In the genomic region with DNA sequence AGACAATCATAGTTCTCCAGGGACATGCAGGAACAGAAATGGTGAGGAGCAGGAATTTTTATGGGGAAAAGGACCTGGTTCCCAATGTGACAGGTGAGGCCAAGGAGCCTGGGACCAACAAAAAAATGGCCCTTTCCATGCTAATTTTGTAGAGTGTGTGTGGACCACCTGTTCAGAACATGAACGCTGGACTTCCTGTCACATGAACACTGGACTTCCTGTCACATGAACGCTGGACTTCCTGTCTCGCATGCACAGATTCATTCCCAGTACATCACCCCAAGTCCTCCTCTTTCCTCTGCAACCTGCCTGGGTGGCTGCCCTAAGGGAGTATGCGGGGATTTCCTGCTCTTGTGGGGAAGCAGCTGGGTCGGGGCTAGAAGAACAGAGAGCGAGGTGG, we compare ENCODE assay signal across 33 cellular contexts. TPM values are rescaled to one million over a fixed set of nuclear protein-coding genes. Genes with fewer than 3 reads are reported as not detected.
A peak's percentile ranks its signal among the peaks of the same experiment; 100 is the strongest.
DNase-seq lines count a peak whose midpoint lies in the region; ATAC-seq, FAIRE-seq and TF ChIP-seq lines count a peak whose summit lies in the region.
"Had no signal": no experiment of that assay in that cellular context is flagged by ENCODE, and none has a peak within 500 bp of the region (broad histone marks: within the 10 kb centered on the region; RNA-seq: fewer than 3 reads in every experiment).

No MANE protein-coding gene starts in this region.

- no peak overlapping the region for H3K27ac Mint-ChIP-seq in progenitor cell of endocrine pancreas
- H3K27ac Mint-ChIP-seq: activated CD8-positive, alpha-beta T cell treated with anti-CD3 and anti-CD28 coated beads, Interleukin-2, amount 10 ng/mL, durations not matched to agents 7 days and 5 days; brain; effector memory CD8-positive, alpha-beta T cell had no signal

- WGBS in GM12878 (ENCODE audit: insufficient coverage, insufficient replicate concordance, low lambda C conversion rate, missing lambda C conversion rate) = 33% methylated on average over 6 of the region's 6 CpGs

- 0 out of 2 replicates have a peak, but pooled peaks cover 6% of the 10 kb centered on the region for H3K4me1 ChIP-seq in GM12878 (ENCODE audit: control insufficient read depth, insufficient read depth, low read length)
- H3K4me1 ChIP-seq: adrenal gland, esophagus squamous epithelium had no signal

- H3K9me3 ChIP-seq in GM12878 (replicated peaks; ENCODE audit: control insufficient read depth, insufficient read depth, low read length) = peaks cover 6% of the 10 kb centered on the region; the same call in 2 of the 3 replicates
- H3K9me3 ChIP-seq: adrenal gland, esophagus squamous epithelium had no signal

- RAD21 ChIA-PET in GM12878 (lab: Charles Lee; ENCODE audit: unreplicated experiment) = no interaction called here

- in situ Hi-C loops in GM12878 (cut with MboI) = no loop called here

- ATAC-seq in GM12878 = no peak
- no peak for ATAC-seq in GM21515 (IDR thresholded peaks at IDR 0.05; ENCODE audit: unreplicated experiment)
- ATAC-seq: activated CD4-positive, CD25-positive, alpha-beta regulatory T cell treated with anti-CD3 and anti-CD28 coated beads, Interleukin-2, amount 50 U/mL, for 24 hours; activated CD8-positive, alpha-beta T cell treated with anti-CD3 and anti-CD28 coated beads, Interleukin-2, amount 10 ng/mL, durations not matched to agents 7 days and 5 days; activated T-cell treated with anti-CD3 and anti-CD28 coated beads, Interleukin-2, amount 50 U/mL, for 4 hours; effector memory CD8-positive, alpha-beta T cell had no signal

- H3K27me3 Mint-ChIP-seq in progenitor cell of endocrine pancreas = peaks cover 53% of the 10 kb centered on the region

- H3K27me3 ChIP-seq in GM12878 (replicated peaks in 1 of 2; ENCODE audit: control insufficient read depth in 2 of 2, insufficient read depth in 2 of 2, low read length in 1 of 2) = peaks cover 0 to 1% of the 10 kb centered on the region in 2 experiments; a peak in 2 of 4 replicates
- H3K27me3 ChIP-seq: adrenal gland had no signal

- BruUV-seq in GM12878 (replicated peaks; lab: Mats Ljungman, UMichigan) = no TSS peak

- H4K20me1 ChIP-seq in GM12878 (ENCODE audit: control insufficient read depth, insufficient read depth) = no peaks in the 10 kb centered on the region

- H3K9ac ChIP-seq in GM12878 (ENCODE audit: control insufficient read depth, insufficient read depth, low read length) = no peak overlapping the region

- no peak overlapping the region for H3K4me3 ChIP-seq in GM12878
- H3K4me3 ChIP-seq: adrenal gland, esophagus squamous epithelium, smooth muscle cell had no signal

- H2AFZ ChIP-seq in GM12878 (ENCODE audit: control insufficient read depth, low read depth, low read length) = no peak overlapping the region

- H3K4me3 Mint-ChIP-seq in progenitor cell of endocrine pancreas (ENCODE audit: low read depth) = no peak overlapping the region
- H3K4me3 Mint-ChIP-seq: activated CD8-positive, alpha-beta T cell treated with anti-CD3 and anti-CD28 coated beads, Interleukin-2, amount 10 ng/mL, durations not matched to agents 7 days and 5 days; activated T-cell treated with anti-CD3 and anti-CD28 coated beads, Interleukin-2, amount 50 U/mL, for 4 hours; brain; effector memory CD8-positive, alpha-beta T cell had no signal

- H3K36me3 Mint-ChIP-seq in progenitor cell of endocrine pancreas (ENCODE audit: insufficient read depth) = no peaks in the 10 kb centered on the region
- H3K36me3 Mint-ChIP-seq: brain, naive B cell had no signal

- H3K9me3 Mint-ChIP-seq in progenitor cell of endocrine pancreas (ENCODE audit: low read depth) = no peaks in the 10 kb centered on the region
- H3K9me3 Mint-ChIP-seq: activated T-cell treated with anti-CD3 and anti-CD28 coated beads, Interleukin-2, amount 50 U/mL, for 4 hours; brain; effector memory CD8-positive, alpha-beta T cell had no signal

- TF ChIP-seq POLR2A in GM12878 (IDR thresholded peaks at IDR 0.05; ENCODE audit: low read depth, low read length) = no peak

- FAIRE-seq in GM12878 (lab: Jason Lieb, UNC) = peak; percentile 7
- FAIRE-seq: frontal cortex, GM18507 had no signal

- H3K79me2 ChIP-seq in GM12878 (ENCODE audit: control insufficient read depth, insufficient read depth, low read length) = no peaks in the 10 kb centered on the region

- no peaks in the 10 kb centered on the region for H3K36me3 ChIP-seq in GM12878 (ENCODE audit: control insufficient read depth in 2 of 2, insufficient read depth in 2 of 2, low read length in 1 of 2)
- H3K36me3 ChIP-seq: adrenal gland, esophagus squamous epithelium had no signal

- DNase-seq in DMS53 treated with DMSO at 0.1 percent for 48 hours (lab: John Stamatoyannopoulos, UW; ENCODE audit: unreplicated experiment) = peak; percentile 67
- DNase-seq in GM12878 (ENCODE audit: low read depth, low spot score) = no peak
- DNase-seq in progenitor cell of endocrine pancreas (ENCODE audit: low spot score, unreplicated experiment) = peak; percentile 6
- no peak for DNase-seq in middle frontal gyrus (ENCODE audit: extremely low spot score, low spot score)
- no peak for DNase-seq in NCI-H345 (lab: John Stamatoyannopoulos, UW)
- DNase-seq: activated CD8-positive, alpha-beta T cell treated with anti-CD3 and anti-CD28 coated beads, Interleukin-2, amount 10 ng/mL, durations not matched to agents 7 days and 5 days; activated naive CD4-positive, alpha-beta T cell treated with Interleukin-2 at 50 U/mL for 16 hours; activated T-cell treated with anti-CD3 and anti-CD28 coated beads, Interleukin-2, amount 50 U/mL, for 4 hours; effector memory CD8-positive, alpha-beta T cell; esophagus squamous epithelium; GOT3; naive B cell; NCI-H1417 treated with DMSO at 0.1 percent for 48 hours; NCI-H510A; SHP77; stimulated activated CD4-positive, alpha-beta T cell treated with anti-CD3 and anti-CD28 coated beads, Interleukin-2, amount 100 ng/mL, for 24 hours; SW 1271; T1000 had no signal

- TF ChIP-seq RAD21 in Ishikawa (IDR thresholded peaks at IDR 0.05; ENCODE audit: low read depth) = no peak
- TF ChIP-seq RAD21 in GM12878 (IDR thresholded peaks at IDR 0.05; ENCODE audit: insufficient read depth, low read depth, low read length) = no peak

- CTCF ChIA-PET in GM12878 (lab: Yijun Ruan, JAX) = no interaction called here

- intact Hi-C loops in GM12878 (cut with micrococcal nuclease; ENCODE audit: unreplicated experiment) = no loop called here

- POLR2A ChIA-PET in GM12878 (lab: Charles Lee) = no interaction called here

- TF ChIP-seq CTCF in GM12878 (IDR thresholded peaks at IDR 0.05 in 2 of 3, conservative IDR thresholded peaks at IDR 0.05 in 1 of 3; ENCODE audit: control insufficient read depth in 2 of 3, extremely low read depth in 1 of 3, insufficient read depth in 1 of 3, low read depth in 3 of 3, low read length in 3 of 3) (no peak), progenitor cell of endocrine pancreas (IDR thresholded peaks at IDR 0.05; ENCODE audit: unreplicated experiment) (no peak)

- TF ChIP-seq EP300 in Ishikawa (IDR thresholded peaks at IDR 0.05; ENCODE audit: borderline replicate concordance) (no peak), GM12878 (IDR thresholded peaks at IDR 0.05; ENCODE audit: borderline replicate concordance in 1 of 2, control insufficient read depth in 1 of 2, low read depth in 2 of 2, low read length in 2 of 2) (no peak)

- H3K4me1 Mint-ChIP-seq in progenitor cell of endocrine pancreas (ENCODE audit: low read depth) = no peaks in the 10 kb centered on the region

- SMC1A ChIA-PET in GM12878 (lab: Charles Lee; ENCODE audit: uncharacterized antibody, unreplicated experiment) = no interaction called here

- no peak overlapping the region for H3K4me2 ChIP-seq in GM12878 (ENCODE audit: control insufficient read depth, insufficient read depth)
- H3K4me2 ChIP-seq: smooth muscle cell had no signal

- no peak overlapping the region for H3K27ac ChIP-seq in GM12878 (ENCODE audit: control insufficient read depth, insufficient read depth)
- H3K27ac ChIP-seq: adrenal gland, esophagus squamous epithelium had no signal

TF ChIP-seq in Ishikawa, 13 proteins besides CTCF, POLR2A, EP300 and RAD21 (continues in another document):
- TF ChIP-seq YY1 (IDR thresholded peaks at IDR 0.05; ENCODE audit: low read depth) = no peak

RNA-seq across cellular contexts. Expression of gene FGF6, which starts 10.1 kb away (rescaled TPM):
- not detected in 2 replicates for total RNA-seq in GM12878 (2013; cell fraction: nucleolus; rRNA removed)
- not detected in 2 replicates for total RNA-seq in GM12878 (2014; rRNA removed)
- total RNA-seq in GM12878 (2014; rRNA removed; fragmentation: Illumina TruSeq; extraction: Trizol) = not detected in 2 replicates
- total RNA-seq in GM12878 (2021) = not detected in 2 replicates
- polyA plus RNA-seq in GM12878 (2011; ENCODE audit: low read depth) = not detected
- polyA plus RNA-seq in GM12878 (2011; rRNA removed) = not detected in 2 replicates
- polyA plus RNA-seq in GM12878 (2011; cell fraction: cytosol; rRNA removed) = not detected in 2 replicates
- not detected in 2 replicates for polyA plus RNA-seq in GM12878 (2011; cell fraction: nucleus; rRNA removed)
- not detected in 2 replicates for polyA plus RNA-seq in GM12878 (2012)
- not detected in 2 replicates for polyA plus RNA-seq in GM12878 (2014; fragmentation: Illumina TruSeq; extraction: Trizol)
- not detected for polyA plus RNA-seq in GM12878 (2014; fragmentation: Nextera tagmentation; extraction: Ambion mirVana)
- polyA plus RNA-seq in GM12878 (2014; rRNA removed) = not detected in 2 replicates
- polyA plus RNA-seq in GM12878 (2016; fragmentation: Nextera tagmentation; extraction: Ambion mirVana) = not detected
- polyA minus RNA-seq in GM12878 (2011; rRNA and poly(A)+ RNA removed) = not detected in 2 replicates
- not detected in 2 replicates for polyA minus RNA-seq in GM12878 (2011; cell fraction: cytosol; rRNA and poly(A)+ RNA removed)
- polyA minus RNA-seq in GM12878 (2011; cell fraction: nucleus; rRNA and poly(A)+ RNA removed) = not detected in 2 replicates
- not detected in 2 replicates for total RNA-seq in progenitor cell of endocrine pancreas
- total RNA-seq: activated CD8-positive, alpha-beta T cell treated with anti-CD3 and anti-CD28 coated beads, Interleukin-2, amount 10 ng/mL, durations not matched to agents 7 days and 5 days; activated T-cell treated with anti-CD3 and anti-CD28 coated beads, Interleukin-2, amount 50 U/mL, for 4 hours; adrenal gland; chondrocyte; esophagus squamous epithelium; frontal cortex; G401; M059J; mesenteric fat pad; omental fat pad; smooth muscle cell had no signal
- polyA plus RNA-seq: adrenal gland, CD14-positive monocyte, smooth muscle cell had no signal

RNA-seq across cellular contexts. Expression of gene FGF23, which starts 56.0 kb away (rescaled TPM):
- not detected in 2 replicates for total RNA-seq in GM12878 (2013; cell fraction: nucleolus; rRNA removed)
- not detected in 2 replicates for total RNA-seq in GM12878 (2014; rRNA removed)
- total RNA-seq in GM12878 (2014; rRNA removed; fragmentation: Illumina TruSeq; extraction: Trizol) = not detected in 2 replicates
- total RNA-seq in GM12878 (2021) = not detected in 2 replicates
- not detected for polyA plus RNA-seq in GM12878 (2011; ENCODE audit: low read depth)
- polyA plus RNA-seq in GM12878 (2011; rRNA removed) = not detected in 2 replicates
- polyA plus RNA-seq in GM12878 (2011; cell fraction: cytosol; rRNA removed) = not detected in 2 replicates
- not detected in 2 replicates for polyA plus RNA-seq in GM12878 (2011; cell fraction: nucleus; rRNA removed)
- polyA plus RNA-seq in GM12878 (2012) = not detected in 2 replicates
- not detected in 2 replicates for polyA plus RNA-seq in GM12878 (2014; fragmentation: Illumina TruSeq; extraction: Trizol)
- not detected for polyA plus RNA-seq in GM12878 (2014; fragmentation: Nextera tagmentation; extraction: Ambion mirVana)
- not detected in 2 replicates for polyA plus RNA-seq in GM12878 (2014; rRNA removed)
- polyA plus RNA-seq in GM12878 (2016; fragmentation: Nextera tagmentation; extraction: Ambion mirVana) = not detected
- not detected in 2 replicates for polyA minus RNA-seq in GM12878 (2011; rRNA and poly(A)+ RNA removed)
- polyA minus RNA-seq in GM12878 (2011; cell fraction: cytosol; rRNA and poly(A)+ RNA removed) = not detected in 2 replicates
- polyA minus RNA-seq in GM12878 (2011; cell fraction: nucleus; rRNA and poly(A)+ RNA removed) = not detected in 2 replicates
- total RNA-seq in progenitor cell of endocrine pancreas = 0.14 and 0.40 TPM in 2 replicates
- total RNA-seq: activated CD8-positive, alpha-beta T cell treated with anti-CD3 and anti-CD28 coated beads, Interleukin-2, amount 10 ng/mL, durations not matched to agents 7 days and 5 days; activated T-cell treated with anti-CD3 and anti-CD28 coated beads, Interleukin-2, amount 50 U/mL, for 4 hours; chondrocyte; esophagus squamous epithelium; frontal cortex; G401; M059J; mesenteric fat pad; omental fat pad; smooth muscle cell; urinary bladder had no signal
- polyA plus RNA-seq: CD14-positive monocyte, smooth muscle cell, urinary bladder had no signal

Comparison
In these comparisons a context has a peak if more than half of its experiments do, and no peak if none do; other contexts are left out.
1. DNase-seq: peak in DMS53 treated with DMSO at 0.1 percent for 48 hours (single experiment) and progenitor cell of endocrine pancreas (single experiment); none in GM12878 (single experiment), middle frontal gyrus (single experiment) and NCI-H345 (single experiment).